23 cellular contexts compared by ENCODE assay signal in the genomic region with DNA sequence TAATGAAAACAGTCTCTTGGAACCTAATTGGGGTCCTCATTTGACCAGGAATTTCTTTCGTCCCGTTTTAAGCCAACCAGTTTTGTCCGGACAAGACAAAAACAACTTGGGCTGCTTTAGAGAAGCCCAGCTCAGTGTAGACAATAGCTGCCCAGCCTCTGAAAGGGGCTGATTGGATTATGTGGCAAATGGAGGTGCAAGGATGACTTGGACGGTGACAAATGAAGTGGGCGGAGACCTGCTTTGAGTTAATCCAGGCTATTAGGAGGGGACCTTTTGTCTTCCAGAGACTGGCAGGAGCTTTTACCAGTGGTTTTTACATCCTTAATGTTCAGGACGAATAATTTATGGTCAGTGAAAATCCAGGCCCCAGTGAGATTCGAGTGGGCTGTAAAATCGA. TPM values are rescaled to one million over a fixed set of nuclear protein-coding genes. Genes with fewer than 3 reads are reported as not detected.
DNase-seq lines count a peak whose midpoint lies in the region; ATAC-seq and TF ChIP-seq lines count a peak whose summit lies in the region.
"Had no signal": no experiment of that assay in that cellular context is flagged by ENCODE, and none has a peak within 500 bp of the region (broad histone marks: within the 10 kb centered on the region; RNA-seq: fewer than 3 reads in every experiment).

No MANE protein-coding gene starts in this region.

- H3K4me2 ChIP-seq in IMR-90 (ENCODE audit: low read depth, low read length): no peak overlapping the region

- peaks cover under 1 to 61% of the 10 kb centered on the region in 2 experiments; a peak in 2 of 4 replicates for H3K79me1 ChIP-seq in IMR-90 (ENCODE audit: low read depth in 1 of 2, low read length in 2 of 2)

- intact Hi-C loops in IMR-90 (cut with micrococcal nuclease) (no loop called here), Right ventricle myocardium superior (cut with DNase I) (no loop called here)

- H3K27ac ChIP-seq in IMR-90 (ENCODE audit: insufficient read depth, low read length) (no peak overlapping the region), WERI-Rb-1 (peak overlapping the region; percentile 51), caudate nucleus (ENCODE audit: low read depth, low read length) (no peak overlapping the region)
- H3K27ac ChIP-seq: esophagus muscularis mucosa, gastrocnemius medialis, RWPE1, vagina had no signal

- in situ Hi-C loops in IMR-90 (cut with MboI; ENCODE audit: low sequenced_read_pairs): loop anchor here (10.0 kb wide), 1 partner anchor 426 kb away; no protein-coding TSS in a partner anchor

- no peak overlapping the region for H3K23ac ChIP-seq in IMR-90 (ENCODE audit: low read depth, low read length)

- peaks cover 2% of the 10 kb centered on the region; the same call in 1 of the 2 replicates for H3K4me1 ChIP-seq in IMR-90 (ENCODE audit: control insufficient read depth, insufficient read depth, low read length)
- H3K4me1 ChIP-seq: gastrocnemius medialis, vagina had no signal

- no peak overlapping the region for H3K4me3 ChIP-seq in IMR-90 (ENCODE audit: insufficient read depth, low read depth, low read length)
- no peak overlapping the region for H3K4me3 ChIP-seq in WERI-Rb-1 (ENCODE audit: low read depth, low read length)
- H3K4me3 ChIP-seq: esophagus muscularis mucosa, gastrocnemius medialis, mucosa of descending colon, vagina had no signal

- CTCF ChIA-PET in IMR-90 (lab: Yijun Ruan, JAX): no interaction called here

- H3K9ac ChIP-seq in IMR-90 (ENCODE audit: low read depth, low read length): no peak overlapping the region

- H3K27me3 Mint-ChIP-seq in nephron progenitor cell (ENCODE audit: low read depth, poor library complexity): peaks cover 28% of the 10 kb centered on the region

- no peak overlapping the region for H2BK120ac ChIP-seq in IMR-90 (ENCODE audit: low read depth, low read length)

- H3K9me3 ChIP-seq in IMR-90 (ENCODE audit: control insufficient read depth, insufficient read depth, low read length): no peaks in the 10 kb centered on the region
- H3K9me3 ChIP-seq in WERI-Rb-1 (ENCODE audit: severe bottlenecking): peaks cover 6% of the 10 kb centered on the region
- H3K9me3 ChIP-seq: gastrocnemius medialis, vagina had no signal

- DNase-seq in DMS79 treated with DMSO at 0.1 percent for 48 hours (lab: John Stamatoyannopoulos, UW) (peak; percentile 17), IMR-90 (no peak), WERI-Rb-1 (peak; percentile 76), nephron progenitor cell (no peak), caudate nucleus (lab: John Stamatoyannopoulos, UW) (no peak), Right ventricle myocardium superior (no peak)
- DNase-seq: activated CD4-positive, alpha-beta T cell treated with anti-CD3 and anti-CD28 coated beads, Interleukin-2, amount 50 U/mL, for 48 hours; activated effector memory CD4-positive, alpha-beta T cell treated with Interleukin-2 at 50 U/mL for 16 hours; activated naive CD8-positive, alpha-beta T cell treated with anti-CD3 and anti-CD28 coated beads, Interleukin-2, amount 10 ng/mL, durations not matched to agents 7 days and 5 days; effector memory CD8-positive, alpha-beta T cell; gastrocnemius medialis; GF-D8; hippocampal formation; mucosa of descending colon; NCI-H1694; small intestine had no signal

- H3K36me3 ChIP-seq in IMR-90 (ENCODE audit: control insufficient read depth, insufficient read depth, low read length) (peaks cover 62% of the 10 kb centered on the region), WERI-Rb-1 (no peaks in the 10 kb centered on the region)
- H3K36me3 ChIP-seq: esophagus muscularis mucosa, gastrocnemius medialis, vagina had no signal

- no peak for TF ChIP-seq RAD21 in IMR-90 (IDR thresholded peaks at IDR 0.05; ENCODE audit: low read length)

- peaks cover 51% of the 10 kb centered on the region for H3K4me1 Mint-ChIP-seq in nephron progenitor cell
- H3K4me1 Mint-ChIP-seq: activated naive CD8-positive, alpha-beta T cell treated with anti-CD3 and anti-CD28 coated beads, Interleukin-2, amount 10 ng/mL, durations not matched to agents 7 days and 5 days; stimulated activated memory B cell treated with anti-CD40 and anti-IgM and Interleukin-4, amounts not matched to agents 10 μg/mL and 1 μg/mL and 100 μg/mL, for 72 hours had no signal

- no peak overlapping the region for H4K91ac ChIP-seq in IMR-90 (ENCODE audit: insufficient read depth, low read depth, low read length)

- no peak overlapping the region for H4K8ac ChIP-seq in IMR-90 (ENCODE audit: low read depth in 2 of 2, low read length in 2 of 2)

- H2AK9ac ChIP-seq in IMR-90 (replicated peaks; ENCODE audit: low read depth, low read length, poor library complexity): no peak overlapping the region

- H2AFZ ChIP-seq in IMR-90 (replicated peaks; ENCODE audit: low read length, poor library complexity): no peak overlapping the region

- H3K27me3 ChIP-seq in IMR-90 (ENCODE audit: control insufficient read depth, insufficient read depth, low read length) (no peaks in the 10 kb centered on the region), WERI-Rb-1 (ENCODE audit: insufficient read depth, low read depth, severe bottlenecking) (peaks cover 21% of the 10 kb centered on the region)
- H3K27me3 ChIP-seq: vagina had no signal

- dilution Hi-C loops in IMR-90 (cut with HindIII; ENCODE audit: low sequenced_read_pairs, unreplicated experiment): no loop called here

- no peak overlapping the region for H2BK5ac ChIP-seq in IMR-90 (ENCODE audit: low read depth, low read length, poor library complexity, severe bottlenecking)

- H2AK5ac ChIP-seq in IMR-90 (ENCODE audit: low read depth, low read length): no peak overlapping the region

- no peak for TF ChIP-seq POLR2A in IMR-90 (IDR thresholded peaks at IDR 0.05; ENCODE audit: low read depth, low read length)

- POLR2A ChIA-PET in IMR-90 (lab: Charles Lee; ENCODE audit: unreplicated experiment): no interaction called here

- no peak overlapping the region for H3K18ac ChIP-seq in IMR-90 (ENCODE audit: low read depth, low read length)

- H3K9me3 Mint-ChIP-seq in nephron progenitor cell: peaks cover 30% of the 10 kb centered on the region

- H3K36me3 Mint-ChIP-seq in nephron progenitor cell (ENCODE audit: low read depth): peaks cover 14% of the 10 kb centered on the region
- H3K36me3 Mint-ChIP-seq: activated naive CD8-positive, alpha-beta T cell treated with anti-CD3 and anti-CD28 coated beads, Interleukin-2, amount 10 ng/mL, durations not matched to agents 7 days and 5 days had no signal

- peaks cover 84% of the 10 kb centered on the region for H4K20me1 ChIP-seq in IMR-90 (ENCODE audit: insufficient read depth, low read length)

- 70% methylated on average over 2 of the region's 8 CpGs; no CpG with 5 or more reads in 1 of the 2 experiments for WGBS in IMR-90 (ENCODE audit: extremely low coverage in 2 of 2, insufficient read length in 1 of 2), 2 experiments

- H2BK20ac ChIP-seq in IMR-90 (ENCODE audit: low read depth, low read length): no peak overlapping the region

- peak overlapping the region; percentile 61 for H3K27ac Mint-ChIP-seq in nephron progenitor cell
- H3K27ac Mint-ChIP-seq: activated naive CD8-positive, alpha-beta T cell treated with anti-CD3 and anti-CD28 coated beads, Interleukin-2, amount 10 ng/mL, durations not matched to agents 7 days and 5 days; effector memory CD8-positive, alpha-beta T cell; stimulated activated memory B cell treated with anti-CD40 and anti-IgM and Interleukin-4, amounts not matched to agents 10 μg/mL and 1 μg/mL and 100 μg/mL, for 72 hours had no signal

- no peak overlapping the region for H3K14ac ChIP-seq in IMR-90 (replicated peaks; ENCODE audit: low read depth, low read length)

- no peak overlapping the region for H3K4me3 Mint-ChIP-seq in nephron progenitor cell
- H3K4me3 Mint-ChIP-seq: activated naive CD8-positive, alpha-beta T cell treated with anti-CD3 and anti-CD28 coated beads, Interleukin-2, amount 10 ng/mL, durations not matched to agents 7 days and 5 days; effector memory CD8-positive, alpha-beta T cell; stimulated activated memory B cell treated with anti-CD40 and anti-IgM and Interleukin-4, amounts not matched to agents 10 μg/mL and 1 μg/mL and 100 μg/mL, for 72 hours had no signal

- no peak overlapping the region for H3K4ac ChIP-seq in IMR-90 (ENCODE audit: low read depth, low read length)

- TF ChIP-seq CTCF in IMR-90 (conservative IDR thresholded peaks at IDR 0.05; ENCODE audit: low read depth, low read length): no peak
- no peak for TF ChIP-seq CTCF in WERI-Rb-1 (IDR thresholded peaks at IDR 0.05; ENCODE audit: low read depth, low read length)
- TF ChIP-seq CTCF in nephron progenitor cell (IDR thresholded peaks at IDR 0.05): no peak

- no peaks in the 10 kb centered on the region for H3K9me1 ChIP-seq in IMR-90 (ENCODE audit: insufficient read depth, low read length)

- BruUV-seq in IMR-90 (replicated peaks; lab: Mats Ljungman, UMichigan): TSS peak; percentile 9

- H2BK15ac ChIP-seq in IMR-90 (ENCODE audit: low read depth, low read length): no peak overlapping the region

- H3K56ac ChIP-seq in IMR-90 (ENCODE audit: extremely low read depth, insufficient read depth, low read length): no peak overlapping the region

- no peak for ATAC-seq in IMR-90 (ENCODE audit: low read depth)
- no peak for ATAC-seq in Right ventricle myocardium superior (ENCODE audit: poor library complexity)
- no peak for ATAC-seq in GM18873 (IDR thresholded peaks at IDR 0.05; ENCODE audit: low FRiP score, unreplicated experiment)
- ATAC-seq: effector memory CD8-positive, alpha-beta T cell; gastrocnemius medialis; mucosa of descending colon; SK-N-SH treated with all-trans-retinoic acid at 6 μM for 48 hours; stimulated activated memory B cell treated with anti-CD40 and anti-IgM and Interleukin-4, amounts not matched to agents 10 μg/mL and 1 μg/mL and 100 μg/mL, for 72 hours had no signal

- H4K5ac ChIP-seq in IMR-90 (ENCODE audit: low read depth, low read length): no peak overlapping the region

TF ChIP-seq in IMR-90, 13 proteins besides CTCF, POLR2A, EP300 and RAD21:
- TF ChIP-seq CHD1 (IDR thresholded peaks at IDR 0.05; ENCODE audit: low read depth, low read length) (no peak), SMC3 (IDR thresholded peaks at IDR 0.05; ENCODE audit: low read depth, low read length) (no peak), MXI1 (IDR thresholded peaks at IDR 0.05; ENCODE audit: borderline replicate concordance, low read depth, low read length) (no peak), FOS (IDR thresholded peaks at IDR 0.05; ENCODE audit: low read depth, low read length) (no peak)
TF ChIP-seq in IMR-90: peak in this region for 0.

RNA-seq across cellular contexts. Expression of a gene that starts 4.8 kb away (rescaled TPM):
- total RNA-seq in IMR-90 (2012; rRNA removed): 31.5 and 32.5 TPM in 2 replicates
- 518 and 556 TPM in 2 replicates for polyA plus RNA-seq in IMR-90 (2012; rRNA removed)
- 53.8 and 53.9 TPM in 2 replicates for polyA plus RNA-seq in IMR-90 (2012; cell fraction: cytosol; rRNA removed)
- 8,555 and 8,817 TPM in 2 replicates for polyA plus RNA-seq in IMR-90 (2012; cell fraction: nucleus; rRNA removed; ENCODE audit: low replicate concordance)
- total RNA-seq in Right ventricle myocardium superior: 24.7 TPM
- total RNA-seq: activated naive CD8-positive, alpha-beta T cell treated with anti-CD3 and anti-CD28 coated beads, Interleukin-2, amount 10 ng/mL, durations not matched to agents 7 days and 5 days; T-helper 2 cell treated with Interferon-gamma antibody and Interleukin-4, amounts not matched to agents 100 ng/mL and 5 ng/mL, for 36 hours had no signal

Comparison
In these comparisons a context has a peak if more than half of its experiments do, and no peak if none do; other contexts are left out.
1. DNase-seq: peak in DMS79 treated with DMSO at 0.1 percent for 48 hours (single experiment) and WERI-Rb-1 (single experiment); none in IMR-90 (single experiment), nephron progenitor cell (single experiment), caudate nucleus (0 of 61) and Right ventricle myocardium superior (single experiment).